In the genomic region with DNA sequence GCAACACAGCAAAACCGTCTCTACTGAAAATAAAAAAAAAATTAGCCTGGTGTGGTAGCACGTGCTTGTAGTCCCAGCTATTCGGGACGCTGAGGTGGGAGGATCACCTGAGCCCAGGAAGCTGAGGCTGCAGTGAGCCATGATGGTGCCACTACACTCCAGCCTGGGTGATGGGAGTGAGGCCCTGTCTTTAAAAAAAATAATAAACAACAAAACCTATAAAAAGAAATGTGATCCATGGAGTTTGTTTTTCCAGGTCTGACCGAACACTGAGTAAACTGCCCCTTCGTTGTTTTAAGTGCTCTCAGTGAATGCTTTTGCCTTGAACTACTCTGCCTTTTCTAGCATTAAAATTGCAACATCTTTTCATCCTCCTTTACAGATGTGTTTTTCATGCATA, we compare ENCODE assay signal across 25 cellular contexts.
"Had no signal": no experiment of that assay in that cellular context is flagged by ENCODE, and none has a peak within 500 bp of the region (broad histone marks: within the 10 kb centered on the region; RNA-seq: fewer than 3 reads in every experiment).

No MANE protein-coding gene starts in this region.

- H3K4me1 ChIP-seq: right lobe of liver had no signal

- H3K27ac ChIP-seq: coronary artery, gastrocnemius medialis, left ventricle myocardium inferior, lower lobe of right lung, neural progenitor cell, parathyroid adenoma, right lobe of liver, tibial nerve, upper lobe of left lung had no signal

- H3K4me3 Mint-ChIP-seq: central memory CD8-positive, alpha-beta T cell; mesothelial cell of epicardium; naive B cell; natural killer cell treated with Interleukin-12 subunit alpha and Interleukin-12 subunit beta and Interleukin-15 and Interleukin-18, amount 100 ng/mL, for 72 hours; neural progenitor cell; stimulated activated naive CD8-positive, alpha-beta T cell treated with anti-CD3 and anti-CD28 coated beads, Interleukin-15, amount 100 ng/mL, for 72 hours had no signal

- H3K27ac Mint-ChIP-seq: mesothelial cell of epicardium; neural progenitor cell; progenitor cell of endocrine pancreas; stimulated activated naive CD8-positive, alpha-beta T cell treated with anti-CD3 and anti-CD28 coated beads, Interleukin-15, amount 100 ng/mL, for 72 hours had no signal

- H3K4me2 ChIP-seq: neural progenitor cell, smooth muscle cell had no signal

- H3K27me3 Mint-ChIP-seq: central memory CD8-positive, alpha-beta T cell; naive B cell; natural killer cell treated with Interleukin-12 subunit alpha and Interleukin-12 subunit beta and Interleukin-15 and Interleukin-18, amount 100 ng/mL, for 72 hours; progenitor cell of endocrine pancreas; stimulated activated naive CD8-positive, alpha-beta T cell treated with anti-CD3 and anti-CD28 coated beads, Interleukin-15, amount 100 ng/mL, for 72 hours had no signal

- H3K9me3 Mint-ChIP-seq: central memory CD8-positive, alpha-beta T cell; mesothelial cell of epicardium; naive B cell; natural killer cell treated with Interleukin-12 subunit alpha and Interleukin-12 subunit beta and Interleukin-15 and Interleukin-18, amount 100 ng/mL, for 72 hours; neural progenitor cell; stimulated activated naive CD8-positive, alpha-beta T cell treated with anti-CD3 and anti-CD28 coated beads, Interleukin-15, amount 100 ng/mL, for 72 hours had no signal

- H3K27me3 ChIP-seq: gastrocnemius medialis, neural progenitor cell, right lobe of liver, tibial nerve, upper lobe of left lung had no signal

- H2AFZ ChIP-seq: neural progenitor cell, parathyroid adenoma had no signal

- H3K9me3 ChIP-seq: gastrocnemius medialis, left ventricle myocardium inferior, lower lobe of right lung, mucosa of descending colon, right lobe of liver, tibial nerve, upper lobe of left lung had no signal

- H3K4me3 ChIP-seq: coronary artery, gastrocnemius medialis, left ventricle myocardium inferior, lower lobe of right lung, mucosa of descending colon, neural progenitor cell, right lobe of liver, smooth muscle cell, tibial nerve, upper lobe of left lung had no signal

- H3K9ac ChIP-seq: neural progenitor cell, parathyroid adenoma had no signal

- ATAC-seq: gastrocnemius medialis; lower lobe of right lung; mucosa of descending colon; natural killer cell treated with Interleukin-12 subunit alpha and Interleukin-12 subunit beta and Interleukin-15 and Interleukin-18, amount 100 ng/mL, for 72 hours; right lobe of liver; stimulated activated naive CD8-positive, alpha-beta T cell treated with anti-CD3 and anti-CD28 coated beads, Interleukin-15, amount 100 ng/mL, for 72 hours had no signal

- DNase-seq: dermis blood vessel endothelial cell; effector memory CD4-positive, alpha-beta T cell; gastrocnemius medialis; kidney; left ventricle myocardium inferior; lower lobe of right lung; mucosa of descending colon; naive B cell; right lobe of liver; stimulated activated CD4-positive, alpha-beta T cell treated with anti-CD3 and anti-CD28 coated beads, Interleukin-12 subunit alpha, Interleukin-12 subunit beta, amount 100 ng/mL, for 4 hours; stimulated activated CD4-positive, alpha-beta T cell treated with anti-CD3 and anti-CD28 coated beads, Interleukin-1b, Interleukin-23, amount 100 ng/mL, for 48 hours; stimulated activated CD4-positive, alpha-beta T cell treated with anti-CD3 and anti-CD28 coated beads, Interleukin-4, amount 100 ng/mL, for 1 hour; stimulated activated CD8-positive, alpha-beta memory T cell treated with anti-CD3 and anti-CD28 coated beads, Interleukin-4, amount 100 ng/mL, for 48 hours; stimulated activated naive CD4-positive, alpha-beta T cell; stimulated activated naive CD8-positive, alpha-beta T cell treated with anti-CD3 and anti-CD28 coated beads, Interleukin-15, amount 100 ng/mL, for 72 hours; upper lobe of left lung had no signal

- H3K36me3 ChIP-seq: neural progenitor cell had no signal
